8 cellular contexts compared by ENCODE assay signal in genomic region chr15:71440479-71441071, GRCh38.
A peak's percentile ranks its signal among the peaks of the same experiment; 100 is the strongest.
DNase-seq lines count a peak whose midpoint lies in the region; ATAC-seq and TF ChIP-seq lines count a peak whose summit lies in the region.

No MANE protein-coding gene starts in this region.

- H3K27ac Mint-ChIP-seq in activated T-helper 1 cell treated with anti-CD3 and anti-CD28 coated beads, Interleukin-12 subunit alpha, Interleukin-12 subunit beta, Interleukin-2, Interleukin-4 antibody, amounts not matched to agents 30 ng/mL and 10 ng/mL and 1 ng/mL, durations not matched to agents 14 hours and 24 hours and 36 hours, result no peak overlapping the region

- H3K9me3 ChIP-seq in MM.1S (replicated peaks; ENCODE audit: insufficient read depth, low read length), result no peaks in the 10 kb centered on the region
- no peaks in the 10 kb centered on the region for H3K9me3 ChIP-seq in RWPE2 (ENCODE audit: severe bottlenecking)

- H3K9me2 ChIP-seq in MM.1S (replicated peaks; ENCODE audit: insufficient read depth, low read length), result no peaks in the 10 kb centered on the region

- H3K79me2 ChIP-seq in MM.1S (ENCODE audit: low read length), result no peaks in the 10 kb centered on the region

- intact Hi-C loops in activated T-helper 1 cell treated with anti-CD3 and anti-CD28 coated beads, Interleukin-12 subunit alpha, Interleukin-12 subunit beta, Interleukin-2, Interleukin-4 antibody, amounts not matched to agents 30 ng/mL and 10 ng/mL and 1 ng/mL, durations not matched to agents 14 hours and 24 hours and 36 hours (cut with micrococcal nuclease), result loop anchor here (5.0 kb wide), 2 partner anchors 468 to 1963 kb away; no protein-coding TSS in a partner anchor

- no peak for ATAC-seq in RWPE2 (ENCODE audit: low read depth)
- ATAC-seq in activated T-cell treated with anti-CD3 and anti-CD28 coated beads, Interleukin-2, amount 50 U/mL, for 4 hours, result no peak

- no peaks in the 10 kb centered on the region for H3F3A ChIP-seq in MM.1S (ENCODE audit: insufficient read depth, low read length)

- H3K4me3 ChIP-seq in MM.1S (ENCODE audit: low read length) (no peak overlapping the region), RWPE2 (ENCODE audit: severe bottlenecking) (no peak overlapping the region)

- peaks cover 2% of the 10 kb centered on the region for H3K27me3 Mint-ChIP-seq in activated T-helper 1 cell treated with anti-CD3 and anti-CD28 coated beads, Interleukin-12 subunit alpha, Interleukin-12 subunit beta, Interleukin-2, Interleukin-4 antibody, amounts not matched to agents 30 ng/mL and 10 ng/mL and 1 ng/mL, durations not matched to agents 14 hours and 24 hours and 36 hours (ENCODE audit: insufficient read depth)
- H3K27me3 Mint-ChIP-seq in activated T-cell treated with anti-CD3 and anti-CD28 coated beads, Interleukin-2, amount 50 U/mL, for 4 hours (ENCODE audit: low read depth), result no peaks in the 10 kb centered on the region

- H4K20me1 ChIP-seq in MM.1S (ENCODE audit: insufficient read depth, low read length), result no peaks in the 10 kb centered on the region

- H3K36me3 Mint-ChIP-seq in activated T-helper 1 cell treated with anti-CD3 and anti-CD28 coated beads, Interleukin-12 subunit alpha, Interleukin-12 subunit beta, Interleukin-2, Interleukin-4 antibody, amounts not matched to agents 30 ng/mL and 10 ng/mL and 1 ng/mL, durations not matched to agents 14 hours and 24 hours and 36 hours (ENCODE audit: low read depth), result no peaks in the 10 kb centered on the region
- H3K36me3 Mint-ChIP-seq in activated T-cell treated with anti-CD3 and anti-CD28 coated beads, Interleukin-2, amount 50 U/mL, for 4 hours (ENCODE audit: insufficient read depth), result no peaks in the 10 kb centered on the region

- no peaks in the 10 kb centered on the region for H3K4me1 Mint-ChIP-seq in activated T-helper 1 cell treated with anti-CD3 and anti-CD28 coated beads, Interleukin-12 subunit alpha, Interleukin-12 subunit beta, Interleukin-2, Interleukin-4 antibody, amounts not matched to agents 30 ng/mL and 10 ng/mL and 1 ng/mL, durations not matched to agents 14 hours and 24 hours and 36 hours (ENCODE audit: low read depth)
- no peaks in the 10 kb centered on the region for H3K4me1 Mint-ChIP-seq in activated T-cell treated with anti-CD3 and anti-CD28 coated beads, Interleukin-2, amount 50 U/mL, for 4 hours (ENCODE audit: low read depth)

- H3K27me3 ChIP-seq in MM.1S (replicated peaks; ENCODE audit: insufficient read depth, low read length) (no peaks in the 10 kb centered on the region), RWPE2 (ENCODE audit: insufficient read depth, poor library complexity, severe bottlenecking) (no peaks in the 10 kb centered on the region)

- H3K36me3 ChIP-seq in MM.1S (replicated peaks; ENCODE audit: insufficient read depth, low read length), result no peaks in the 10 kb centered on the region
- H3K36me3 ChIP-seq in RWPE2 (ENCODE audit: low read depth), result peaks cover 32% of the 10 kb centered on the region

- H3K9ac ChIP-seq in MM.1S (ENCODE audit: low read length), result no peak overlapping the region

- DNase-seq in DMS53 (lab: John Stamatoyannopoulos, UW) (peak; percentile 68), MM.1S (peak; percentile 61), RWPE2 (ENCODE audit: low spot score) (no peak), fibroblast of peridontal ligament (ENCODE audit: extremely low read depth) (peak; percentile 90), retina (peak; percentile 47)
- no peak for DNase-seq in activated T-helper 1 cell treated with anti-CD3 and anti-CD28 coated beads, Interleukin-12 subunit alpha, Interleukin-12 subunit beta, Interleukin-2, Interleukin-4 antibody, amounts not matched to agents 30 ng/mL and 10 ng/mL and 1 ng/mL, durations not matched to agents 14 hours and 24 hours and 36 hours (ENCODE audit: low spot score)
- no peak for DNase-seq in effector CD4-positive, alpha-beta T cell
- no peak for DNase-seq in activated T-cell treated with anti-CD3 and anti-CD28 coated beads, Interleukin-2, amount 50 U/mL, for 4 hours

- peak; percentile 58 for TF ChIP-seq CTCF in MM.1S (IDR thresholded peaks at IDR 0.05; ENCODE audit: low read length)
- TF ChIP-seq CTCF in RWPE2 (IDR thresholded peaks at IDR 0.05; ENCODE audit: poor library complexity, severe bottlenecking), result peak; percentile 98

- no peaks in the 10 kb centered on the region for H3K9me3 Mint-ChIP-seq in activated T-helper 1 cell treated with anti-CD3 and anti-CD28 coated beads, Interleukin-12 subunit alpha, Interleukin-12 subunit beta, Interleukin-2, Interleukin-4 antibody, amounts not matched to agents 30 ng/mL and 10 ng/mL and 1 ng/mL, durations not matched to agents 14 hours and 24 hours and 36 hours
- H3K9me3 Mint-ChIP-seq in activated T-cell treated with anti-CD3 and anti-CD28 coated beads, Interleukin-2, amount 50 U/mL, for 4 hours, result no peaks in the 10 kb centered on the region

- H3K4me1 ChIP-seq in MM.1S (ENCODE audit: low read length), result no peaks in the 10 kb centered on the region; the same call in 1 of the 2 replicates
- H3K4me1 ChIP-seq in RWPE2 (ENCODE audit: insufficient read depth, poor library complexity, severe bottlenecking), result peaks cover 54% of the 10 kb centered on the region

- no peak overlapping the region for H3K4me3 Mint-ChIP-seq in activated T-helper 1 cell treated with anti-CD3 and anti-CD28 coated beads, Interleukin-12 subunit alpha, Interleukin-12 subunit beta, Interleukin-2, Interleukin-4 antibody, amounts not matched to agents 30 ng/mL and 10 ng/mL and 1 ng/mL, durations not matched to agents 14 hours and 24 hours and 36 hours
- H3K4me3 Mint-ChIP-seq in activated T-cell treated with anti-CD3 and anti-CD28 coated beads, Interleukin-2, amount 50 U/mL, for 4 hours, result no peak overlapping the region

- H2AFZ ChIP-seq in MM.1S (ENCODE audit: low read length), result no peak overlapping the region

- H3K27ac ChIP-seq in MM.1S (ENCODE audit: low read length) (no peak overlapping the region), RWPE2 (ENCODE audit: poor library complexity, severe bottlenecking) (peak overlapping the region; percentile 88)

- H3K4me2 ChIP-seq in MM.1S (ENCODE audit: low read depth, low read length), result no peak overlapping the region

Comparison
In these comparisons a context has a peak if more than half of its experiments do, and no peak if none do; other contexts are left out.
1. DNase-seq: peak in DMS53 (single experiment), MM.1S (single experiment), fibroblast of peridontal ligament (single experiment) and retina (single experiment); none in RWPE2 (single experiment), activated T-helper 1 cell treated with anti-CD3 and anti-CD28 coated beads, Interleukin-12 subunit alpha, Interleukin-12 subunit beta, Interleukin-2, Interleukin-4 antibody, amounts not matched to agents 30 ng/mL and 10 ng/mL and 1 ng/mL, durations not matched to agents 14 hours and 24 hours and 36 hours (single experiment), effector CD4-positive, alpha-beta T cell (single experiment) and activated T-cell treated with anti-CD3 and anti-CD28 coated beads, Interleukin-2, amount 50 U/mL, for 4 hours (single experiment).